ENCODE assay signal across 12 cellular contexts in the genomic region with DNA sequence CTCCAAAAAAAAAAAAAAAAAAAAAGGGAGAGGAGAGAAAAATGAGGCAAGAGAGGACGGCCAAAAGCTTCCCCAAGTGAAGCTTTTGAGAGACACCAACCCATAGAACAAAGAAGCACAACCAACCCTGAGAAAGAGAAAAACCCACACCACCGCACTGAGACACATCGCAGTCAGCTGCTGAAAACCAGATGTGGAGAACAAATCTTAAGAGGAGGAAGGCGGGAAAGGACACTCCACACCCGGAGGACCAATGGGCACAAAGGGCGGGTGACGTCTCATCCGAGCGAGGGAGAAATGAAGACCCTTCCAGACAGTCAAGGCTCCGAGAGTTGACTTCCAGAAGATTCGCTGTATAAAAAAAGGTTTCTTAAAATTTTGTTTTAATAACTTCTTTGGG.
DNase-seq lines count a peak whose midpoint lies in the region; ATAC-seq and TF ChIP-seq lines count a peak whose summit lies in the region.
"Had no signal": no experiment of that assay in that cellular context is flagged by ENCODE, and none has a peak within 500 bp of the region (broad histone marks: within the 10 kb centered on the region; RNA-seq: fewer than 3 reads in every experiment).

No MANE protein-coding gene starts in this region.

- peaks cover 10% of the 10 kb centered on the region for H3K9me3 Mint-ChIP-seq in activated T-helper 2 cell treated with anti-CD3 and anti-CD28 coated beads, Interferon-gamma antibody, Interleukin-2, Interleukin-4, amounts not matched to agents 10 μg/mL and 5 μg/mL and 100 μg/mL, durations not matched to agents 14 hours and 24 hours and 36 hours

- H3K9ac ChIP-seq in SK-N-SH: peak overlapping the region; percentile 67; the same call in 1 of the 2 replicates

- H3F3A ChIP-seq in SK-N-SH (replicated peaks; ENCODE audit: insufficient read depth): peaks cover 54% of the 10 kb centered on the region

- no peak for ATAC-seq in SK-N-SH treated with all-trans-retinoic acid at 6 μM for 48 hours
- ATAC-seq in foreskin keratinocyte: no peak
- no peak for ATAC-seq in body of pancreas

- TF ChIP-seq POLR2A in body of pancreas (IDR thresholded peaks at IDR 0.05): no peak

- H4K20me1 ChIP-seq in SK-N-SH (ENCODE audit: insufficient read depth): no peaks in the 10 kb centered on the region

- no peak overlapping the region for H2AFZ ChIP-seq in SK-N-SH (ENCODE audit: low read depth)

- TF ChIP-seq CTCF in SK-N-SH (IDR thresholded peaks at IDR 0.05): no peak
- no peak for TF ChIP-seq CTCF in foreskin keratinocyte (conservative IDR thresholded peaks at IDR 0.05)
- no peak for TF ChIP-seq CTCF in body of pancreas (IDR thresholded peaks at IDR 0.05)

- no peak for TF ChIP-seq RAD21 in SK-N-SH (IDR thresholded peaks at IDR 0.05; ENCODE audit: low read length)

- H3K27ac ChIP-seq in SK-N-SH (ENCODE audit: low read depth in 2 of 2, low read length in 1 of 2) (peak overlapping the region; percentile 80 to 99), foreskin keratinocyte (peak overlapping the region; percentile 44), skin epidermis (peak overlapping the region in 20 of 21 experiments; percentile 4 to 92 (median 72)), body of pancreas (no peak overlapping the region)
- H3K27ac ChIP-seq: 22Rv1 had no signal

- TF ChIP-seq EP300 in SK-N-SH (IDR thresholded peaks at IDR 0.05; ENCODE audit: borderline replicate concordance in 1 of 2, low read depth in 1 of 2, low read length in 1 of 2): no peak

- no peaks in the 10 kb centered on the region for H3K27me3 Mint-ChIP-seq in activated T-helper 2 cell treated with anti-CD3 and anti-CD28 coated beads, Interferon-gamma antibody, Interleukin-2, Interleukin-4, amounts not matched to agents 10 μg/mL and 5 μg/mL and 100 μg/mL, durations not matched to agents 14 hours and 24 hours and 36 hours (ENCODE audit: low read depth)

- peak overlapping the region; percentile 46 for H3K27ac Mint-ChIP-seq in activated T-helper 2 cell treated with anti-CD3 and anti-CD28 coated beads, Interferon-gamma antibody, Interleukin-2, Interleukin-4, amounts not matched to agents 10 μg/mL and 5 μg/mL and 100 μg/mL, durations not matched to agents 14 hours and 24 hours and 36 hours

- POLR2A ChIA-PET in SK-N-SH (lab: Yijun Ruan, JAX): no interaction called here

- no peaks in the 10 kb centered on the region for H3K9me2 ChIP-seq in SK-N-SH

- peaks cover 69% of the 10 kb centered on the region for H3K36me3 Mint-ChIP-seq in activated T-helper 2 cell treated with anti-CD3 and anti-CD28 coated beads, Interferon-gamma antibody, Interleukin-2, Interleukin-4, amounts not matched to agents 10 μg/mL and 5 μg/mL and 100 μg/mL, durations not matched to agents 14 hours and 24 hours and 36 hours (ENCODE audit: low read depth)

- H3K36me3 ChIP-seq in SK-N-SH (replicated peaks in 1 of 2; ENCODE audit: control insufficient read depth in 1 of 2, insufficient read depth in 2 of 2, low read length in 1 of 2) (peaks cover 42 to 68% of the 10 kb centered on the region in 2 experiments), body of pancreas (replicated peaks in 1 of 2; ENCODE audit: insufficient read depth in 1 of 2, low read depth in 2 of 2) (no peaks in the 10 kb centered on the region)
- H3K36me3 ChIP-seq: HAP-1 had no signal

- H3K27me3 ChIP-seq in SK-N-SH (ENCODE audit: insufficient read depth) (no peaks in the 10 kb centered on the region), foreskin keratinocyte (no peaks in the 10 kb centered on the region), body of pancreas (no peaks in the 10 kb centered on the region)

- H3K4me3 ChIP-seq in SK-N-SH (ENCODE audit: low read depth in 2 of 2, low read length in 1 of 2) (no peak overlapping the region), skin epidermis (no peak overlapping the region), body of pancreas (no peak overlapping the region)
- H3K4me3 ChIP-seq: HAP-1 had no signal

- H3K4me1 ChIP-seq in SK-N-SH (ENCODE audit: control insufficient read depth in 1 of 2, insufficient read depth in 2 of 2, low read depth in 1 of 2, low read length in 1 of 2) (peaks cover 46 to 68% of the 10 kb centered on the region in 2 experiments), foreskin keratinocyte (peaks cover 8% of the 10 kb centered on the region), body of pancreas (peaks cover 11% of the 10 kb centered on the region)
- H3K4me1 ChIP-seq: HAP-1 had no signal

- peak overlapping the region; percentile 55; the same call in 1 of the 2 replicates for H3K4me2 ChIP-seq in SK-N-SH

- CTCF ChIA-PET in SK-N-SH (lab: Yijun Ruan, JAX): interaction anchor here (1.1 to 17.8 kb wide), 3 partner anchors 17 to 50 kb away, joined by 4 to 228 read pairs (median 6); no protein-coding TSS in a partner anchor

- H3K9me3 ChIP-seq in SK-N-SH: no peaks in the 10 kb centered on the region
- no peaks in the 10 kb centered on the region for H3K9me3 ChIP-seq in body of pancreas
- H3K9me3 ChIP-seq: HAP-1 had no signal

- DNase-seq in SK-N-SH (no peak), foreskin keratinocyte (no peak), NOMO-1 treated with dmso at 0.1 percent for 144 hours (lab: John Stamatoyannopoulos, UW; ENCODE audit: unreplicated experiment) (no peak), posterior cingulate gyrus (no peak), body of pancreas (no peak)
- no peak for DNase-seq in activated T-helper 2 cell treated with anti-CD3 and anti-CD28 coated beads, Interferon-gamma antibody, Interleukin-2, Interleukin-4, amounts not matched to agents 10 μg/mL and 5 μg/mL and 100 μg/mL, durations not matched to agents 14 hours and 24 hours and 36 hours (ENCODE audit: low spot score)
- DNase-seq: activated CD4-positive, alpha-beta T cell treated with anti-CD3 and anti-CD28 coated beads for 1 hour; NCI-H187 treated with DMSO at 0.1 percent for 48 hours had no signal

- peak overlapping the region; percentile 16 for H3K4me3 Mint-ChIP-seq in activated T-helper 2 cell treated with anti-CD3 and anti-CD28 coated beads, Interferon-gamma antibody, Interleukin-2, Interleukin-4, amounts not matched to agents 10 μg/mL and 5 μg/mL and 100 μg/mL, durations not matched to agents 14 hours and 24 hours and 36 hours (ENCODE audit: low read depth)

- WGBS in SK-N-SH (ENCODE audit: low lambda C conversion rate): 92% methylated on average over 11 of the region's 11 CpGs
- 90 to 93% methylated on average over 11 of the region's 11 CpGs for WGBS in body of pancreas, 2 donors

- peaks cover 97% of the 10 kb centered on the region for H3K79me2 ChIP-seq in SK-N-SH (ENCODE audit: insufficient read depth)

- intact Hi-C loops in activated T-helper 2 cell treated with anti-CD3 and anti-CD28 coated beads, Interferon-gamma antibody, Interleukin-2, Interleukin-4, amounts not matched to agents 10 μg/mL and 5 μg/mL and 100 μg/mL, durations not matched to agents 14 hours and 24 hours and 36 hours (cut with micrococcal nuclease): loop anchor here (5.0 kb wide), 1 partner anchor 50 kb away; no protein-coding TSS in a partner anchor
- intact Hi-C loops in posterior cingulate gyrus (cut with DNase I) (no loop called here), body of pancreas (cut with DNase I) (no loop called here)

- H3K4me1 Mint-ChIP-seq in activated T-helper 2 cell treated with anti-CD3 and anti-CD28 coated beads, Interferon-gamma antibody, Interleukin-2, Interleukin-4, amounts not matched to agents 10 μg/mL and 5 μg/mL and 100 μg/mL, durations not matched to agents 14 hours and 24 hours and 36 hours (ENCODE audit: low read depth): peaks cover 53% of the 10 kb centered on the region

TF ChIP-seq in SK-N-SH, 30 proteins besides CTCF, POLR2A, EP300 and RAD21 (continues in another document):
- TF ChIP-seq FOXJ3 (CRISPR knock-in tag; IDR thresholded peaks at IDR 0.05) (no peak), CHD2 (IDR thresholded peaks at IDR 0.05; ENCODE audit: low read length, partially characterized antibody) (no peak), USF1 (IDR thresholded peaks at IDR 0.05; ENCODE audit: borderline replicate concordance, low read depth) (no peak), SMC3 (IDR thresholded peaks at IDR 0.05; ENCODE audit: low read depth, low read length) (no peak), RFX5 (IDR thresholded peaks at IDR 0.05; ENCODE audit: low read length) (no peak), EZH2phosphoT487 (IDR thresholded peaks at IDR 0.05; ENCODE audit: borderline replicate concordance, low read depth) (no peak), GATA2 (CRISPR knock-in tag; IDR thresholded peaks at IDR 0.05) (no peak), FOXM1 (IDR thresholded peaks at IDR 0.05; ENCODE audit: low read depth) (no peak)

TF ChIP-seq in SK-N-SH treated with all-trans-retinoic acid at 6 μM for 48 hours, 23 proteins besides CTCF, POLR2A, EP300 and RAD21:
- TF ChIP-seq ESRRG (CRISPR knock-in tag; IDR thresholded peaks at IDR 0.05) (no peak), GLIS3 (CRISPR knock-in tag; IDR thresholded peaks at IDR 0.05) (no peak), ARNTL (CRISPR knock-in tag; IDR thresholded peaks at IDR 0.05; ENCODE audit: borderline replicate concordance, low read depth) (no peak), CREB5 (CRISPR knock-in tag; IDR thresholded peaks at IDR 0.05; ENCODE audit: low read depth) (no peak), RARB (CRISPR knock-in tag; IDR thresholded peaks at IDR 0.05) (no peak)

Comparison
In these comparisons a context has a peak if more than half of its experiments do, and no peak if none do; other contexts are left out.
1. H3K27ac ChIP-seq: peak in SK-N-SH (2 of 2), foreskin keratinocyte (single experiment) and skin epidermis (20 of 21); none in body of pancreas (0 of 4).